In the genomic region with DNA sequence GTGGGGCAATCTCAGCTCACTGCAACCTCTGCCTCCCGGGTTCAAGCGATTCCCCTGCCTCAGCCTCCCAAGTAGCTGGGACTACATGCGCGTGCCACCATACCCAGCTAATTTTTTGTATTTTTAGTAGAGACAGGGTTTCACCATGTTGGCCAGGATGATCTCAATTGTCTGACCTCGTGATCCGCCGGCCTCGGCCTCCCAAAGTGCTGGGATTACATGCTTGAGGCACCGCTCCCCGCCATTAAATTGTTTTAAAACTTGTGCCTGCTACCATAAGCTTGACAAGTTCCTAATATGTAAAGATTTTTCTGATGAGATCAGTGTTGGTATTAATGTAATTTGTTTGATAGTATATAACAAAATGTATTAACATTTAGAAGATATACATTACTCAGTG, we compare ENCODE assay signal across 1 cellular context.
TF ChIP-seq lines count a peak whose summit lies in the region.

No MANE protein-coding gene starts in this region.

TF ChIP-seq in HepG2, 621 proteins besides CTCF, POLR2A, EP300 and RAD21:
- TF ChIP-seq RBFOX2 (IDR thresholded peaks at IDR 0.05; ENCODE audit: low read depth, low read length) (0 out of 2 replicates have a peak, but pooled peaks have one; percentile 30), POGZ (CRISPR knock-in tag; IDR thresholded peaks at IDR 0.05) (peak; percentile 36; the same call in 1 of the 2 replicates), ZBTB38 (CRISPR knock-in tag; IDR thresholded peaks at IDR 0.05) (peak; percentile 56; the same call in 1 of the 2 replicates)
- TF ChIP-seq, protein P1, sequence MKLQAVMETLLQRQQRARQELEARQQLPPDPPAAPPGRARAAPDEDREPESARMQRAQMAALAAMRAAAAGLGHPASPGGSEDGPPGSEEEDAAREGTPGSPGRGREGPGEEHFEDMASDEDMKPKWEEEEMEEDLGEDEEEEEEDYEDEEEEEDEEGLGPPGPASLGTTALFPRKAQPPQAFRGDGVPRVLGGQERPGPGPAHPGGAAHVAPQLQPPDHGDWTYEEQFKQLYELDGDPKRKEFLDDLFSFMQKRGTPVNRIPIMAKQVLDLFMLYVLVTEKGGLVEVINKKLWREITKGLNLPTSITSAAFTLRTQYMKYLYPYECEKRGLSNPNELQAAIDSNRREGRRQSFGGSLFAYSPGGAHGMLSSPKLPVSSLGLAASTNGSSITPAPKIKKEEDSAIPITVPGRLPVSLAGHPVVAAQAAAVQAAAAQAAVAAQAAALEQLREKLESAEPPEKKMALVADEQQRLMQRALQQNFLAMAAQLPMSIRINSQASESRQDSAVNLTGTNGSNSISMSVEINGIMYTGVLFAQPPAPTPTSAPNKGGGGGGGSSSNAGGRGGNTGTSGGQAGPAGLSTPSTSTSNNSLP (IDR thresholded peaks at IDR 0.05; ENCODE audit: low read depth, low read length), result 0 out of 2 replicates have a peak, but pooled peaks have one; percentile 10
- TF ChIP-seq, protein P2, sequence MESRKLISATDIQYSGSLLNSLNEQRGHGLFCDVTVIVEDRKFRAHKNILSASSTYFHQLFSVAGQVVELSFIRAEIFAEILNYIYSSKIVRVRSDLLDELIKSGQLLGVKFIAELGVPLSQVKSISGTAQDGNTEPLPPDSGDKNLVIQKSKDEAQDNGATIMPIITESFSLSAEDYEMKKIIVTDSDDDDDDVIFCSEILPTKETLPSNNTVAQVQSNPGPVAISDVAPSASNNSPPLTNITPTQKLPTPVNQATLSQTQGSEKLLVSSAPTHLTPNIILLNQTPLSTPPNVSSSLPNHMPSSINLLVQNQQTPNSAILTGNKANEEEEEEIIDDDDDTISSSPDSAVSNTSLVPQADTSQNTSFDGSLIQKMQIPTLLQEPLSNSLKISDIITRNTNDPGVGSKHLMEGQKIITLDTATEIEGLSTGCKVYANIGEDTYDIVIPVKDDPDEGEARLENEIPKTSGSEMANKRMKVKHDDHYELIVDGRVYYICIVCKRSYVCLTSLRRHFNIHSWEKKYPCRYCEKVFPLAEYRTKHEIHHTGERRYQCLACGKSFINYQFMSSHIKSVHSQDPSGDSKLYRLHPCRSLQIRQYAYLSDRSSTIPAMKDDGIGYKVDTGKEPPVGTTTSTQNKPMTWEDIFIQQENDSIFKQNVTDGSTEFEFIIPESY (CRISPR knock-in tag; IDR thresholded peaks at IDR 0.05), result peak; percentile 51; the same call in 1 of the 2 replicates
- TF ChIP-seq, protein P3, sequence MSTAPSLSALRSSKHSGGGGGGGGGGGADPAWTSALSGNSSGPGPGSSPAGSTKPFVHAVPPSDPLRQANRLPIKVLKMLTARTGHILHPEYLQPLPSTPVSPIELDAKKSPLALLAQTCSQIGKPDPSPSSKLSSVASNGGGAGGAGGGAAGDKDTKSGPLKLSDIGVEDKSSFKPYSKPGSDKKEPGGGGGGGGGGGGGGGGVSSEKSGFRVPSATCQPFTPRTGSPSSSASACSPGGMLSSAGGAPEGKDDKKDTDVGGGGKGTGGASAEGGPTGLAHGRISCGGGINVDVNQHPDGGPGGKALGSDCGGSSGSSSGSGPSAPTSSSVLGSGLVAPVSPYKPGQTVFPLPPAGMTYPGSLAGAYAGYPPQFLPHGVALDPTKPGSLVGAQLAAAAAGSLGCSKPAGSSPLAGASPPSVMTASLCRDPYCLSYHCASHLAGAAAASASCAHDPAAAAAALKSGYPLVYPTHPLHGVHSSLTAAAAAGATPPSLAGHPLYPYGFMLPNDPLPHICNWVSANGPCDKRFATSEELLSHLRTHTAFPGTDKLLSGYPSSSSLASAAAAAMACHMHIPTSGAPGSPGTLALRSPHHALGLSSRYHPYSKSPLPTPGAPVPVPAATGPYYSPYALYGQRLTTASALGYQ (CRISPR knock-in tag; IDR thresholded peaks at IDR 0.05), result 0 out of 2 replicates have a peak, but pooled peaks have one; percentile 29
TF ChIP-seq in HepG2: peak in this region for 6; not testable (repeated sequence) for 615.
